Comparison of ENCODE assay signal across 19 cellular contexts in genomic region chr5:88230546-88231066, GRCh38.
"Had no signal": no experiment of that assay in that cellular context is flagged by ENCODE, and none has a peak within 500 bp of the region (broad histone marks: within the 10 kb centered on the region; RNA-seq: fewer than 3 reads in every experiment).

No MANE protein-coding gene starts in this region.

- H3K27ac ChIP-seq: HL-60 had no signal

- DNase-seq: KBM-7, MV-4-11, NCI-H1048, NCI-H1105, NCI-H1417, NCI-H1436 treated with DMSO at 0.1 percent for 48 hours, NCI-H1694 treated with DMSO at 0.1 percent for 48 hours, NCI-H1930, NCI-H2081 treated with DMSO at 0.1 percent for 48 hours, NCI-H226, NCI-H446, NCI-H510A, NCI-H524 treated with DMSO at 0.1 percent for 48 hours, NCI-H69, NCI-H774, RPMI8226, SHP77 had no signal

- ATAC-seq: SK-N-SH treated with all-trans-retinoic acid at 6 μM for 48 hours had no signal
